ENCODE assay signal across 9 cellular contexts in the genomic region with DNA sequence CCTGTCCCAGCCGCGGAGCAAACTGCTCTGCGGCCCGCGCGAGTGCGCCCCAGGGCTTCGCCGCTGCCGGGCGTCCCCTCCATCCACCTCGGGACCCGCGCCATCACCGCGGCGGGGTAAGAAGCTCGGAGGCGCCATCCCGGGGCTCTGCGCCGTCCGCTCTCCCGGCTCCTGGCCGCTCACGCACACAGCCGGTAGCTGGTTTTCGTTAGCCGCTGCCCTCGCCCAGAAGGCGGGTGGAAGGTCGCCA. TPM values are rescaled to one million over a fixed set of nuclear protein-coding genes. Genes with fewer than 3 reads are reported as not detected.
DNase-seq lines count a peak whose midpoint lies in the region; ATAC-seq and TF ChIP-seq lines count a peak whose summit lies in the region.
"Had no signal": no experiment of that assay in that cellular context is flagged by ENCODE, and none has a peak within 500 bp of the region (broad histone marks: within the 10 kb centered on the region; RNA-seq: fewer than 3 reads in every experiment).

No MANE protein-coding gene starts in this region.

- no peak for TF ChIP-seq CTCF in WI38 (IDR thresholded peaks at IDR 0.05; ENCODE audit: low read depth, low read length)
- TF ChIP-seq CTCF in stomach (IDR thresholded peaks at IDR 0.05), result no peak

- peak overlapping the region; percentile 66 for H3K4me3 Mint-ChIP-seq in T-helper 2 cell treated with Interferon-gamma antibody and Interleukin-4, amounts not matched to agents 5 μg/mL and 100 μg/mL, for 36 hours

- H3K27me3 Mint-ChIP-seq in T-helper 2 cell treated with Interferon-gamma antibody and Interleukin-4, amounts not matched to agents 5 μg/mL and 100 μg/mL, for 36 hours (ENCODE audit: low read depth), result peaks cover 72% of the 10 kb centered on the region

- DNase-seq in T-helper 2 cell treated with Interferon-gamma antibody and Interleukin-4, amounts not matched to agents 5 μg/mL and 100 μg/mL, for 36 hours (ENCODE audit: low spot score), result no peak
- DNase-seq in T-helper 2 cell (no peak), stomach (no peak), amniotic stem cell (lab: John Stamatoyannopoulos, UW) (no peak), middle frontal gyrus (ENCODE audit: extremely low spot score, low spot score) (no peak)

- no peak for TF ChIP-seq POLR2A in stomach (IDR thresholded peaks at IDR 0.05)

- no peaks in the 10 kb centered on the region for H3K9me3 Mint-ChIP-seq in T-helper 2 cell treated with Interferon-gamma antibody and Interleukin-4, amounts not matched to agents 5 μg/mL and 100 μg/mL, for 36 hours

- H3K36me3 ChIP-seq in stomach, result no peaks in the 10 kb centered on the region

- no peak for ATAC-seq in GM18868 (IDR thresholded peaks at IDR 0.05; ENCODE audit: unreplicated experiment)

- intact Hi-C loops in stomach (cut with DNase I; ENCODE audit: low total_unique reads), result no loop called here

- H3K27ac Mint-ChIP-seq in T-helper 2 cell treated with Interferon-gamma antibody and Interleukin-4, amounts not matched to agents 5 μg/mL and 100 μg/mL, for 36 hours, result no peak overlapping the region

- peaks cover 3% of the 10 kb centered on the region for H3K4me1 Mint-ChIP-seq in T-helper 2 cell treated with Interferon-gamma antibody and Interleukin-4, amounts not matched to agents 5 μg/mL and 100 μg/mL, for 36 hours (ENCODE audit: low read depth)

- H3K4me3 ChIP-seq in WI38 (ENCODE audit: low read depth, low read length), result peak overlapping the region; percentile 45
- peak overlapping the region; percentile 43 for H3K4me3 ChIP-seq in iPS-11a (ENCODE audit: low read depth, low read length)
- peak overlapping the region; percentile 46 to 58 (median 52) for H3K4me3 ChIP-seq in stomach

- H3K27me3 ChIP-seq in stomach, result peaks cover 26 to 100% (median 81%) of the 10 kb centered on the region in 3 donors

- H3K36me3 Mint-ChIP-seq in T-helper 2 cell treated with Interferon-gamma antibody and Interleukin-4, amounts not matched to agents 5 μg/mL and 100 μg/mL, for 36 hours (ENCODE audit: low read depth), result no peaks in the 10 kb centered on the region

- H3K4me1 ChIP-seq in stomach, result peaks cover 36 to 62% (median 46%) of the 10 kb centered on the region in 4 donors

- 0 to 1% (median 1%) methylated on average over 8 to 32 of the region's 32 CpGs for WGBS in stomach, 5 donors

- no peak for TF ChIP-seq EP300 in stomach (IDR thresholded peaks at IDR 0.05)

- peaks cover 0 to 6% (median 0%) of the 10 kb centered on the region in 4 donors for H3K9me3 ChIP-seq in stomach

- H3K27ac ChIP-seq in stomach, result peak overlapping the region in 4 of 5 donors; percentile 8 to 64 (median 40)

RNA-seq across cellular contexts. Expression of a gene that starts 0.9 kb away (rescaled TPM):
- total RNA-seq in stomach, result 1 to 10 TPM in 1 of 5 donors, under 1 TPM in 2, not detected in 2; 0.37 to 1.3 (median 0.45) TPM
- under 1 TPM in 2 of 3 donors, not detected in 1; 0.10 to 0.12 TPM for polyA plus RNA-seq in stomach
- total RNA-seq: activated CD8-positive, alpha-beta memory T cell treated with anti-CD3 and anti-CD28 coated beads for 36 hours had no signal

RNA-seq across cellular contexts. Expression of a gene that starts 15.1 kb away (rescaled TPM):
- 100 to 1,000 TPM in 1 of 5 donors, 10 to 100 TPM in 4; 13.8 to 105 (median 22.5) TPM for total RNA-seq in stomach
- polyA plus RNA-seq in stomach, result 10 to 100 TPM; 20.6 to 25.2 (median 24.1) TPM
